Comparison of ENCODE assay signal across 1 cellular context in the genomic region with DNA sequence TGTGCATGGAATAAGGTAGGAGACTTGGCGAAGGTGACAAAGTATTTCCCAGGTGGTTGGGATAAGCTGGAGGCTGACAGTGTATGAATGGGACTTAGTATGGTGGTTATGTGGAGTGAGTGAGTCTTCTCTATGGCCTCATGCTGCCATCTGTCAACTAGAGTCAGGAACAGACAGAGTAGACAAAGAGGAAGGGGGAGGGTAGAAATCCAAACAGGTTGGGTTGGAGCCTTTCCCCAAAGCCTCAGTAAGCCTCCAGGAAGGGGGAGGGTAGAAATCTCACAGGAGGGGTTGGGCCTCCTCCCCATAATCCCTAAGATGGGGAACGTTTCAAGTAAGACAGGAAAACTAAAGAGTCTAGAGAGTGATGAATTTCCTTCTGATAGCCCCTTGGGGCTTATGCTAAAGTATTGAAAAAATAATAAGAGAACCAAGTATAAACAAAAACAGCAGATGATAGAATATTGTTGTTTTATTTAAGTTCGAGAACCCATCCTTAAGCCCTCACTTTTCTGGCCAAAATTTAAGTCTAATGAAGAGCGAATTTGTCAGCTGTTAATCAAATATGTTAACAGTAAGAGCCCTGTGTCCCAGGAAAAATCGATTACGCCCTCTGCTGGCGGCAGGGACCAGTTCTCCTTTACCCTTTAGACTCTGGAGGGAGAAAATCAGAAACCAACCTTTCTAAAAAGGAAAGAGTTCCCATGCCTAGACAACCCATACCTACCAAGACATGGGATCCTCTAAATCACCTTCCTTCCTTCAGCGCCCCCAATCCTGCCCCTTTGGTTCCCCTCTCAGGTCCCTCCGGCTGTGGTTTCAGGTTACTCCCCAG.
TF ChIP-seq lines count a peak whose summit lies in the region.

No MANE protein-coding gene starts in this region.

TF ChIP-seq in HepG2, 621 proteins besides CTCF, POLR2A, EP300 and RAD21:
- TF ChIP-seq, protein P1, sequence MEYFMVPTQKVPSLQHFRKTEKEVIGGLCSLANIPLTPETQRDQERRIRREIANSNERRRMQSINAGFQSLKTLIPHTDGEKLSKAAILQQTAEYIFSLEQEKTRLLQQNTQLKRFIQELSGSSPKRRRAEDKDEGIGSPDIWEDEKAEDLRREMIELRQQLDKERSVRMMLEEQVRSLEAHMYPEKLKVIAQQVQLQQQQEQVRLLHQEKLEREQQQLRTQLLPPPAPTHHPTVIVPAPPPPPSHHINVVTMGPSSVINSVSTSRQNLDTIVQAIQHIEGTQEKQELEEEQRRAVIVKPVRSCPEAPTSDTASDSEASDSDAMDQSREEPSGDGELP (IDR thresholded peaks at IDR 0.05; ENCODE audit: borderline replicate concordance, low read depth) = peak; percentile 96
- TF ChIP-seq ZNF317 (CRISPR knock-in tag; IDR thresholded peaks at IDR 0.05) (peak; percentile 85), ZNF652 (CRISPR knock-in tag; IDR thresholded peaks at IDR 0.05; ENCODE audit: borderline replicate concordance, low read depth) (peak; percentile 63; the same call in 1 of the 2 replicates), HNRNPK (IDR thresholded peaks at IDR 0.05; ENCODE audit: low read depth, low read length, poor library complexity, severe bottlenecking) (no peak), SAP130 (CRISPR knock-in tag; IDR thresholded peaks at IDR 0.05; ENCODE audit: low read depth) (peak; percentile 38), ONECUT2 (CRISPR knock-in tag; IDR thresholded peaks at IDR 0.05) (0 out of 2 replicates have a peak, but pooled peaks have one; percentile 60), SMC3 (IDR thresholded peaks at IDR 0.05; ENCODE audit: low read length) (peak; percentile 38; the same call in 1 of the 2 replicates), STAG1 (CRISPR knock-in tag; IDR thresholded peaks at IDR 0.05) (peak; percentile 49), ZSCAN12 (CRISPR knock-in tag; IDR thresholded peaks at IDR 0.05) (no peak), ATM (IDR thresholded peaks at IDR 0.05; ENCODE audit: borderline replicate concordance) (no peak), RERE (CRISPR knock-in tag; IDR thresholded peaks at IDR 0.05; ENCODE audit: low read depth) (no peak), FOXA3 (CRISPR knock-in tag; IDR thresholded peaks at IDR 0.05) (0 out of 2 replicates have a peak, but pooled peaks have one; percentile 2), ELF3 (CRISPR knock-in tag; IDR thresholded peaks at IDR 0.05) (no peak), ZBTB42 (CRISPR knock-in tag; IDR thresholded peaks at IDR 0.05) (no peak), HNF4G (IDR thresholded peaks at IDR 0.05; ENCODE audit: borderline replicate concordance, low read depth, low read length) (peak; percentile 51; the same call in 1 of the 2 replicates), HNF4G (CRISPR knock-in tag; IDR thresholded peaks at IDR 0.05; ENCODE audit: borderline replicate concordance, low read depth) (no peak), DDIT3 (CRISPR knock-in tag; IDR thresholded peaks at IDR 0.05) (no peak), ZMYM4 (CRISPR knock-in tag; IDR thresholded peaks at IDR 0.05) (0 out of 2 replicates have a peak, but pooled peaks have one; percentile 31), ZNF772 (CRISPR knock-in tag; IDR thresholded peaks at IDR 0.05) (no peak), SOX6 (IDR thresholded peaks at IDR 0.05) (no peak), SOX6 (CRISPR knock-in tag; IDR thresholded peaks at IDR 0.05) (peak; percentile 16; the same call in 1 of the 2 replicates), SIX1 (CRISPR knock-in tag; IDR thresholded peaks at IDR 0.05; ENCODE audit: borderline replicate concordance) (peak; percentile 94), PATZ1 (CRISPR knock-in tag; IDR thresholded peaks at IDR 0.05) (0 out of 2 replicates have a peak, but pooled peaks have one; percentile 20), TGIF2 (CRISPR knock-in tag; IDR thresholded peaks at IDR 0.05) (0 out of 2 replicates have a peak, but pooled peaks have one; percentile 42), SRSF4 (IDR thresholded peaks at IDR 0.05; ENCODE audit: low read depth, low read length, poor library complexity, severe bottlenecking) (no peak)
- TF ChIP-seq, protein P2, sequence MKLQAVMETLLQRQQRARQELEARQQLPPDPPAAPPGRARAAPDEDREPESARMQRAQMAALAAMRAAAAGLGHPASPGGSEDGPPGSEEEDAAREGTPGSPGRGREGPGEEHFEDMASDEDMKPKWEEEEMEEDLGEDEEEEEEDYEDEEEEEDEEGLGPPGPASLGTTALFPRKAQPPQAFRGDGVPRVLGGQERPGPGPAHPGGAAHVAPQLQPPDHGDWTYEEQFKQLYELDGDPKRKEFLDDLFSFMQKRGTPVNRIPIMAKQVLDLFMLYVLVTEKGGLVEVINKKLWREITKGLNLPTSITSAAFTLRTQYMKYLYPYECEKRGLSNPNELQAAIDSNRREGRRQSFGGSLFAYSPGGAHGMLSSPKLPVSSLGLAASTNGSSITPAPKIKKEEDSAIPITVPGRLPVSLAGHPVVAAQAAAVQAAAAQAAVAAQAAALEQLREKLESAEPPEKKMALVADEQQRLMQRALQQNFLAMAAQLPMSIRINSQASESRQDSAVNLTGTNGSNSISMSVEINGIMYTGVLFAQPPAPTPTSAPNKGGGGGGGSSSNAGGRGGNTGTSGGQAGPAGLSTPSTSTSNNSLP (IDR thresholded peaks at IDR 0.05; ENCODE audit: low read depth, low read length) = 0 out of 2 replicates have a peak, but pooled peaks have one; percentile 22
